In genomic region chr6:118894425-118895240, GRCh38 we compare ENCODE assay signal across 1 cellular context.
TF ChIP-seq lines count a peak whose summit lies in the region.

No MANE protein-coding gene starts in this region.

TF ChIP-seq in HepG2, 621 proteins besides CTCF, POLR2A, EP300 and RAD21 (continued from another document and continues in another):
- TF ChIP-seq PLSCR1 (CRISPR knock-in tag; IDR thresholded peaks at IDR 0.05; ENCODE audit: borderline replicate concordance): no peak
- peak; percentile 74 for TF ChIP-seq ZNF782 (CRISPR knock-in tag; IDR thresholded peaks at IDR 0.05; ENCODE audit: borderline replicate concordance)
- peak; percentile 38 for TF ChIP-seq SALL2 (CRISPR knock-in tag; IDR thresholded peaks at IDR 0.05)
- TF ChIP-seq PITX1 (CRISPR knock-in tag; IDR thresholded peaks at IDR 0.05): no peak
- TF ChIP-seq HOXD1 (CRISPR knock-in tag; IDR thresholded peaks at IDR 0.05): peak; percentile 51; the same call in 1 of the 2 replicates
- TF ChIP-seq NFIC (IDR thresholded peaks at IDR 0.05; ENCODE audit: low read length): no peak
- peak; percentile 27; the same call in 1 of the 2 replicates for TF ChIP-seq CENPBD1 (CRISPR knock-in tag; IDR thresholded peaks at IDR 0.05; ENCODE audit: borderline replicate concordance, low read depth)
- TF ChIP-seq ZNF367 (CRISPR knock-in tag; IDR thresholded peaks at IDR 0.05; ENCODE audit: borderline replicate concordance): peak; percentile 6; the same call in 1 of the 2 replicates
- no peak; the same call in 1 of the 2 replicates for TF ChIP-seq KMT2B (CRISPR knock-in tag; IDR thresholded peaks at IDR 0.05)
- TF ChIP-seq ZNF790 (CRISPR knock-in tag; IDR thresholded peaks at IDR 0.05; ENCODE audit: borderline replicate concordance): peak; percentile 74; the same call in 1 of the 2 replicates
- TF ChIP-seq RFX1 (IDR thresholded peaks at IDR 0.05): no peak
- peak; percentile 25; the same call in 1 of the 2 replicates for TF ChIP-seq ZNF609 (CRISPR knock-in tag; IDR thresholded peaks at IDR 0.05; ENCODE audit: borderline replicate concordance)
- TF ChIP-seq ZNF256 (CRISPR knock-in tag; conservative IDR thresholded peaks at IDR 0.05): no peak
- TF ChIP-seq DDIT3 (CRISPR knock-in tag; IDR thresholded peaks at IDR 0.05): no peak
- TF ChIP-seq MAFG (CRISPR knock-in tag; IDR thresholded peaks at IDR 0.05): no peak
- TF ChIP-seq NR2F6 (IDR thresholded peaks at IDR 0.05): no peak
- TF ChIP-seq NR2F6 (CRISPR knock-in tag; IDR thresholded peaks at IDR 0.05): no peak; the same call in 1 of the 2 replicates
- no peak for TF ChIP-seq PCBP1 (IDR thresholded peaks at IDR 0.05; ENCODE audit: borderline replicate concordance, low read depth, low read length)
- TF ChIP-seq RFX5 (IDR thresholded peaks at IDR 0.05; ENCODE audit: low read depth, low read length): peak; percentile 20; the same call in 1 of the 2 replicates
- no peak for TF ChIP-seq ZBTB8A (CRISPR knock-in tag; IDR thresholded peaks at IDR 0.05; ENCODE audit: borderline replicate concordance, low read depth)
- TF ChIP-seq SRF (IDR thresholded peaks at IDR 0.05; ENCODE audit: low read depth, low read length): no peak
- TF ChIP-seq ZNF619 (CRISPR knock-in tag; IDR thresholded peaks at IDR 0.05): no peak
- TF ChIP-seq NONO (IDR thresholded peaks at IDR 0.05): no peak
- TF ChIP-seq NONO (CRISPR knock-in tag; conservative IDR thresholded peaks at IDR 0.05): peak; percentile 12; the same call in 1 of the 2 replicates
- TF ChIP-seq ZFAT (CRISPR knock-in tag; conservative IDR thresholded peaks at IDR 0.05): no peak; the same call in 1 of the 2 replicates
- TF ChIP-seq ATF2 (CRISPR knock-in tag; IDR thresholded peaks at IDR 0.05): no peak
- TF ChIP-seq JUNB (CRISPR knock-in tag; IDR thresholded peaks at IDR 0.05; ENCODE audit: borderline replicate concordance): no peak
- 0 out of 2 replicates have a peak, but pooled peaks have one; percentile 10 for TF ChIP-seq ZNF75D (CRISPR knock-in tag; IDR thresholded peaks at IDR 0.05; ENCODE audit: borderline replicate concordance)
- no peak for TF ChIP-seq ISL2 (CRISPR knock-in tag; IDR thresholded peaks at IDR 0.05)
- peak; percentile 14 for TF ChIP-seq ZBED4 (CRISPR knock-in tag; IDR thresholded peaks at IDR 0.05; ENCODE audit: borderline replicate concordance)
- peak; percentile 75 to 89; a peak in 1 of 4 replicates for TF ChIP-seq HMGXB4 (CRISPR knock-in tag; IDR thresholded peaks at IDR 0.05; ENCODE audit: borderline replicate concordance in 1 of 2, low read depth in 1 of 2)
- no peak for TF ChIP-seq MIER2 (CRISPR knock-in tag; IDR thresholded peaks at IDR 0.05)
- TF ChIP-seq RARA (CRISPR knock-in tag; IDR thresholded peaks at IDR 0.05): no peak; the same call in 1 of the 2 replicates
- peak; percentile 61 for TF ChIP-seq TAF1 (CRISPR knock-in tag; IDR thresholded peaks at IDR 0.05)
- TF ChIP-seq ZFP36 (IDR thresholded peaks at IDR 0.05; ENCODE audit: borderline replicate concordance, low read depth, low read length, partially characterized antibody): no peak
- no peak for TF ChIP-seq RFX3 (CRISPR knock-in tag; IDR thresholded peaks at IDR 0.05)
- TF ChIP-seq ZFP90 (CRISPR knock-in tag; IDR thresholded peaks at IDR 0.05; ENCODE audit: borderline replicate concordance): no peak
- no peak; the same call in 1 of the 2 replicates for TF ChIP-seq SNAI1 (CRISPR knock-in tag; IDR thresholded peaks at IDR 0.05; ENCODE audit: borderline replicate concordance)
- no peak for TF ChIP-seq NFE2 (CRISPR knock-in tag; IDR thresholded peaks at IDR 0.05)
- TF ChIP-seq REL (CRISPR knock-in tag; conservative IDR thresholded peaks at IDR 0.05): 0 out of 2 replicates have a peak, but pooled peaks have one; percentile 30
- no peak for TF ChIP-seq ETV5 (CRISPR knock-in tag; IDR thresholded peaks at IDR 0.05; ENCODE audit: borderline replicate concordance)
- 0 out of 2 replicates have a peak, but pooled peaks have one; percentile 82 for TF ChIP-seq ZNF33A (CRISPR knock-in tag; IDR thresholded peaks at IDR 0.05; ENCODE audit: borderline replicate concordance)
- TF ChIP-seq ZBTB2 (CRISPR knock-in tag; IDR thresholded peaks at IDR 0.05; ENCODE audit: low read depth): peak; percentile 58; the same call in 1 of the 2 replicates
- TF ChIP-seq TFDP2 (CRISPR knock-in tag; IDR thresholded peaks at IDR 0.05): no peak
- TF ChIP-seq CBX1 (IDR thresholded peaks at IDR 0.05; ENCODE audit: low read depth): no peak
- TF ChIP-seq HINFP (CRISPR knock-in tag; IDR thresholded peaks at IDR 0.05; ENCODE audit: low read depth): peak; percentile 78
